12 cellular contexts compared by ENCODE assay signal in genomic region chr4:152187693-152188092, GRCh38.
"Had no signal": no experiment of that assay in that cellular context is flagged by ENCODE, and none has a peak within 500 bp of the region (broad histone marks: within the 10 kb centered on the region; RNA-seq: fewer than 3 reads in every experiment).

No MANE protein-coding gene starts in this region.

- H3K4me3 ChIP-seq: adrenal gland, cardiac muscle cell, lung, testis had no signal

- DNase-seq: activated CD4-positive, alpha-beta T cell treated with anti-CD3 and anti-CD28 coated beads, Interleukin-2, amount 50 U/mL, for 4 hours; activated gamma-delta T cell; adrenal gland; hypothalamus; nucleus accumbens; retina; stimulated activated naive CD8-positive, alpha-beta T cell treated with anti-CD3 and anti-CD28 coated beads, Interleukin-15, amount 100 ng/mL, for 72 hours; T-helper 2 cell; testis had no signal

- ATAC-seq: activated naive CD4-positive, alpha-beta T cell treated with anti-CD3 and anti-CD28 coated beads, Interleukin-2, amount 50 U/mL, for 72 hours; stimulated activated naive CD8-positive, alpha-beta T cell treated with anti-CD3 and anti-CD28 coated beads, Interleukin-15, amount 100 ng/mL, for 72 hours had no signal
